ENCODE assay signal across 16 cellular contexts in the genomic region with DNA sequence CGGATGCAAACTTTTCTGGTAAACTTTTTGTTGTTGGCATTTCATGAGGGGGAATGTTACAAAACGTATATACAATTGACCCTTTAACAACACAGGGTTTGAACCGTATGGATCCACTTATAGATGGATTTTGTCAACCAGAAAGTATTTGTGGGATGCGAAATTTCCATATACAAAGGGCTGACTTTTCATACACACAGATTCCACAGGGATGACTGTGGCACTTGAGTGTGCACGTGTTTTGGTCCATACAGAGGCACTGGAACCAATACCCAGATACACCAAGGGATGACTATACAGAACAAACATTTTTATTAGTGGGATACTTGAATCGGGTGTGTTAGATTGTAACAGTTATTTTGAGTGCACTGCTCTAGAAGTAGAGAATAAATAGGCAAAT. TPM values are rescaled to one million over a fixed set of nuclear protein-coding genes. Genes with fewer than 3 reads are reported as not detected.
DNase-seq lines count a peak whose midpoint lies in the region; ATAC-seq, FAIRE-seq and TF ChIP-seq lines count a peak whose summit lies in the region.
"Had no signal": no experiment of that assay in that cellular context is flagged by ENCODE, and none has a peak within 500 bp of the region (broad histone marks: within the 10 kb centered on the region; RNA-seq: fewer than 3 reads in every experiment).

No MANE protein-coding gene starts in this region.

- no peak for TF ChIP-seq CTCF in astrocyte of the cerebellum (IDR thresholded peaks at IDR 0.05; ENCODE audit: low read depth, low read length, missing control alignments)
- TF ChIP-seq CTCF in keratinocyte (optimal IDR thresholded peaks at IDR 0.05 in 1 of 3, IDR thresholded peaks at IDR 0.05 in 1 of 3, conservative IDR thresholded peaks at IDR 0.05 in 1 of 3; ENCODE audit: extremely low read depth in 1 of 3, insufficient read depth in 2 of 3, low read length in 3 of 3): no peak
- no peak for TF ChIP-seq CTCF in GM23338 (conservative IDR thresholded peaks at IDR 0.05; ENCODE audit: low read depth in 2 of 2)
- no peak for TF ChIP-seq CTCF in MM.1S (IDR thresholded peaks at IDR 0.05; ENCODE audit: low read length)

- H3K27me3 ChIP-seq in keratinocyte (ENCODE audit: control insufficient read depth, extremely low read depth, insufficient read depth, low read length) (no peaks in the 10 kb centered on the region), GM23338 (ENCODE audit: insufficient read depth) (no peaks in the 10 kb centered on the region), MM.1S (replicated peaks; ENCODE audit: insufficient read depth, low read length) (no peaks in the 10 kb centered on the region)
- H3K27me3 ChIP-seq: colonic mucosa, neural progenitor cell had no signal

- H3K27ac ChIP-seq in keratinocyte (ENCODE audit: control insufficient read depth, insufficient read depth, low read length) (peak overlapping the region; percentile 53), GM23338 (ENCODE audit: low read depth) (no peak overlapping the region), MM.1S (ENCODE audit: low read length) (no peak overlapping the region)
- H3K27ac ChIP-seq: colonic mucosa, neural progenitor cell had no signal

- DNase-seq in AG08395 (ENCODE audit: low spot score) (peak; percentile 93), HTR-8/SVneo (ENCODE audit: insufficient read length, low spot score) (peak; percentile 76), astrocyte of the cerebellum (ENCODE audit: low read depth) (peak; percentile 36), keratinocyte (ENCODE audit: low read depth, low spot score) (peak; percentile 72), AML-193 (lab: John Stamatoyannopoulos, UW) (no peak), GM23338 (ENCODE audit: low spot score) (no peak), MM.1S (no peak), SK-N-DZ (ENCODE audit: low spot score) (no peak)
- DNase-seq: activated CD4-positive, alpha-beta T cell treated with anti-CD3 and anti-CD28 coated beads, Interleukin-2, amount 10 ng/mL, durations not matched to agents 24 days and 14 days; colonic mucosa; GF-D8; head of caudate nucleus; NCI-H748 treated with DMSO at 0.1 percent for 48 hours had no signal

- H3K4me1 Mint-ChIP-seq in GM23338: no peaks in the 10 kb centered on the region
- H3K4me1 Mint-ChIP-seq: activated CD4-positive, alpha-beta T cell treated with anti-CD3 and anti-CD28 coated beads, Interleukin-2, amount 10 ng/mL, durations not matched to agents 24 days and 14 days; CD14-positive monocyte had no signal

- H3K36me3 ChIP-seq in keratinocyte (ENCODE audit: control insufficient read depth in 2 of 2, extremely low read depth in 1 of 2, insufficient read depth in 2 of 2, low read length in 2 of 2): peaks cover 0 to 6% of the 10 kb centered on the region in 2 experiments
- no peaks in the 10 kb centered on the region for H3K36me3 ChIP-seq in GM23338 (ENCODE audit: insufficient read depth)
- no peaks in the 10 kb centered on the region for H3K36me3 ChIP-seq in MM.1S (replicated peaks; ENCODE audit: insufficient read depth, low read length)
- H3K36me3 ChIP-seq: colonic mucosa, neural progenitor cell had no signal

- ATAC-seq in GM23338: no peak

- H2AFZ ChIP-seq in keratinocyte (ENCODE audit: control insufficient read depth, low read length) (no peak overlapping the region), GM23338 (no peak overlapping the region), MM.1S (ENCODE audit: low read length) (no peak overlapping the region)
- H2AFZ ChIP-seq: neural progenitor cell had no signal

- H3K27me3 Mint-ChIP-seq in GM23338 (ENCODE audit: insufficient read depth, low read depth, poor library complexity): no peaks in the 10 kb centered on the region
- H3K27me3 Mint-ChIP-seq: activated CD4-positive, alpha-beta T cell treated with anti-CD3 and anti-CD28 coated beads, Interleukin-2, amount 10 ng/mL, durations not matched to agents 24 days and 14 days had no signal

- H3K9me3 Mint-ChIP-seq in GM23338: no peaks in the 10 kb centered on the region
- H3K9me3 Mint-ChIP-seq: activated CD4-positive, alpha-beta T cell treated with anti-CD3 and anti-CD28 coated beads, Interleukin-2, amount 10 ng/mL, durations not matched to agents 24 days and 14 days; CD14-positive monocyte; neural progenitor cell had no signal

- dilution Hi-C loops in keratinocyte (cut with MboI; ENCODE audit: extremely low pct_ligation_motif_present, low sequenced_read_pairs): no loop called here

- H3K4me1 ChIP-seq in keratinocyte (ENCODE audit: control insufficient read depth, extremely low read depth, insufficient read depth, low read length): peaks cover 29% of the 10 kb centered on the region
- no peaks in the 10 kb centered on the region for H3K4me1 ChIP-seq in GM23338 (ENCODE audit: insufficient read depth)
- no peaks in the 10 kb centered on the region for H3K4me1 ChIP-seq in MM.1S (ENCODE audit: low read length)
- H3K4me1 ChIP-seq: colonic mucosa, neural progenitor cell had no signal

- H3K9ac ChIP-seq in keratinocyte (ENCODE audit: control insufficient read depth, extremely low read depth, insufficient read depth, low read length) (no peak overlapping the region), MM.1S (ENCODE audit: low read length) (no peak overlapping the region)
- H3K9ac ChIP-seq: neural progenitor cell had no signal

- H3K36me3 Mint-ChIP-seq in GM23338 (ENCODE audit: low read depth): no peaks in the 10 kb centered on the region

- H4K20me1 ChIP-seq in keratinocyte (ENCODE audit: control insufficient read depth, extremely low read depth, insufficient read depth, low read length): no peaks in the 10 kb centered on the region
- peaks cover 3% of the 10 kb centered on the region; the same call in 1 of the 2 replicates for H4K20me1 ChIP-seq in GM23338 (replicated peaks; ENCODE audit: insufficient read depth)
- H4K20me1 ChIP-seq in MM.1S (ENCODE audit: insufficient read depth, low read length): no peaks in the 10 kb centered on the region

- no peaks in the 10 kb centered on the region for H3K9me1 ChIP-seq in keratinocyte (ENCODE audit: control insufficient read depth, extremely low read depth, insufficient read depth, low read length)

- H3F3A ChIP-seq in GM23338 (replicated peaks; ENCODE audit: low read depth) (no peaks in the 10 kb centered on the region), MM.1S (ENCODE audit: insufficient read depth, low read length) (no peaks in the 10 kb centered on the region)

- peak overlapping the region; percentile 44 for H3K4me2 ChIP-seq in keratinocyte (ENCODE audit: control insufficient read depth, extremely low read depth, insufficient read depth, low read depth, low read length)
- no peak overlapping the region for H3K4me2 ChIP-seq in GM23338
- no peak overlapping the region for H3K4me2 ChIP-seq in MM.1S (ENCODE audit: low read depth, low read length)
- H3K4me2 ChIP-seq: neural progenitor cell had no signal

- no peak overlapping the region for H3K4me3 ChIP-seq in astrocyte of the cerebellum (ENCODE audit: low read depth, low read length)
- peak overlapping the region in 1 of 3 experiments; percentile 5 for H3K4me3 ChIP-seq in keratinocyte (ENCODE audit: control insufficient read depth in 2 of 3, extremely low read depth in 1 of 3, insufficient read depth in 2 of 3, low read depth in 1 of 3, low read length in 3 of 3)
- no peak overlapping the region for H3K4me3 ChIP-seq in GM23338
- no peak overlapping the region for H3K4me3 ChIP-seq in MM.1S (ENCODE audit: low read length)
- H3K4me3 ChIP-seq: colonic mucosa, neural progenitor cell had no signal

- no peaks in the 10 kb centered on the region for H3K9me2 ChIP-seq in GM23338 (ENCODE audit: insufficient read depth)
- H3K9me2 ChIP-seq in MM.1S (replicated peaks; ENCODE audit: insufficient read depth, low read length): no peaks in the 10 kb centered on the region

- in situ Hi-C loops in astrocyte of the cerebellum (cut with HindIII; ENCODE audit: low sequenced_read_pairs): no loop called here

- H3K4me3 Mint-ChIP-seq in GM23338: no peak overlapping the region
- H3K4me3 Mint-ChIP-seq: activated CD4-positive, alpha-beta T cell treated with anti-CD3 and anti-CD28 coated beads, Interleukin-2, amount 10 ng/mL, durations not matched to agents 24 days and 14 days; CD14-positive monocyte; neural progenitor cell had no signal

- H3K27ac Mint-ChIP-seq in GM23338: no peak overlapping the region
- H3K27ac Mint-ChIP-seq: activated CD4-positive, alpha-beta T cell treated with anti-CD3 and anti-CD28 coated beads, Interleukin-2, amount 10 ng/mL, durations not matched to agents 24 days and 14 days; neural progenitor cell had no signal

- H3K79me2 ChIP-seq in keratinocyte (ENCODE audit: control insufficient read depth, insufficient read depth, low read length) (peaks cover 31% of the 10 kb centered on the region), GM23338 (replicated peaks; ENCODE audit: insufficient read depth) (peaks cover 30% of the 10 kb centered on the region), MM.1S (ENCODE audit: low read length) (no peaks in the 10 kb centered on the region)

- H3K9me3 ChIP-seq in keratinocyte (ENCODE audit: control insufficient read depth, low read depth, low read length) (no peaks in the 10 kb centered on the region), MM.1S (replicated peaks; ENCODE audit: insufficient read depth, low read length) (no peaks in the 10 kb centered on the region)
- H3K9me3 ChIP-seq: colonic mucosa had no signal

- FAIRE-seq in HTR-8/SVneo (lab: Jason Lieb, UNC) (peak; percentile 83), keratinocyte (lab: Jason Lieb, UNC) (peak; percentile 84)

RNA-seq across cellular contexts. Expression of a gene that starts 29.8 kb away (rescaled TPM):
- polyA plus RNA-seq in keratinocyte (258 to 365 TPM (median 302 TPM) in 3 replicates), GM23338 (2016; fragmentation: Nextera tagmentation; extraction: Ambion mirVana) (778 and 865 TPM in 2 replicates)
- polyA plus RNA-seq in keratinocyte (2011; ENCODE audit: low read depth): 130 TPM
- polyA plus RNA-seq in keratinocyte (2011; cell fraction: cytosol; rRNA removed): 174 and 274 TPM in 2 replicates
- 219 and 267 TPM in 2 replicates for polyA plus RNA-seq in keratinocyte (2011; cell fraction: nucleus; rRNA removed)
- polyA plus RNA-seq in keratinocyte (2012; ENCODE audit: low replicate concordance): 126 and 227 TPM in 2 replicates
- polyA minus RNA-seq in keratinocyte: 92.2 to 258 TPM (median 196 TPM) in 3 replicates
- 135 TPM for polyA minus RNA-seq in keratinocyte (2011; cell fraction: cytosol; rRNA and poly(A)+ RNA removed)
- 97.0 and 141 TPM in 2 replicates for polyA minus RNA-seq in keratinocyte (2011; cell fraction: nucleus; rRNA and poly(A)+ RNA removed)
- 389 and 434 TPM in 2 replicates for total RNA-seq in GM23338 (2014; rRNA removed; shearing (Covaris generic))
- polyA plus RNA-seq in SK-N-DZ (2014; cell fraction: cytosol; rRNA removed): 529 and 582 TPM in 2 replicates
- 377 and 428 TPM in 2 replicates for polyA plus RNA-seq in SK-N-DZ (2014; cell fraction: nucleus; rRNA removed)

RNA-seq across cellular contexts. Expression of a gene that starts 55.2 kb away (rescaled TPM):
- not detected in 3 replicates for polyA plus RNA-seq in keratinocyte
- not detected for polyA plus RNA-seq in keratinocyte (2011; ENCODE audit: low read depth)
- polyA plus RNA-seq in keratinocyte (2011; cell fraction: cytosol; rRNA removed): not detected in 2 replicates
- not detected in 2 replicates for polyA plus RNA-seq in keratinocyte (2011; cell fraction: nucleus; rRNA removed)
- polyA plus RNA-seq in keratinocyte (2012; ENCODE audit: low replicate concordance): not detected in 2 replicates
- polyA minus RNA-seq in keratinocyte: not detected in 3 replicates
- not detected for polyA minus RNA-seq in keratinocyte (2011; cell fraction: cytosol; rRNA and poly(A)+ RNA removed)
- not detected in 2 replicates for polyA minus RNA-seq in keratinocyte (2011; cell fraction: nucleus; rRNA and poly(A)+ RNA removed)
- total RNA-seq in GM23338 (2014; rRNA removed; shearing (Covaris generic)): not detected in 2 replicates
- not detected in 2 replicates for polyA plus RNA-seq in GM23338 (2016; fragmentation: Nextera tagmentation; extraction: Ambion mirVana)
- polyA plus RNA-seq in SK-N-DZ (2014; cell fraction: cytosol; rRNA removed): not detected in 2 replicates
- polyA plus RNA-seq in SK-N-DZ (2014; cell fraction: nucleus; rRNA removed): not detected in 2 replicates
- total RNA-seq: activated CD4-positive, alpha-beta T cell treated with anti-CD3 and anti-CD28 coated beads, Interleukin-2, amount 10 ng/mL, durations not matched to agents 24 days and 14 days; colonic mucosa; left lobe of liver had no signal
- polyA plus RNA-seq: CD14-positive monocyte had no signal

Comparison
In these comparisons a context has a peak if more than half of its experiments do, and no peak if none do; other contexts are left out.
1. DNase-seq: peak in AG08395 (single experiment), HTR-8/SVneo (single experiment), astrocyte of the cerebellum (single experiment) and keratinocyte (single experiment); none in AML-193 (0 of 2), GM23338 (single experiment), MM.1S (single experiment) and SK-N-DZ (single experiment).